ENCODE assay signal across 16 cellular contexts in the genomic region with DNA sequence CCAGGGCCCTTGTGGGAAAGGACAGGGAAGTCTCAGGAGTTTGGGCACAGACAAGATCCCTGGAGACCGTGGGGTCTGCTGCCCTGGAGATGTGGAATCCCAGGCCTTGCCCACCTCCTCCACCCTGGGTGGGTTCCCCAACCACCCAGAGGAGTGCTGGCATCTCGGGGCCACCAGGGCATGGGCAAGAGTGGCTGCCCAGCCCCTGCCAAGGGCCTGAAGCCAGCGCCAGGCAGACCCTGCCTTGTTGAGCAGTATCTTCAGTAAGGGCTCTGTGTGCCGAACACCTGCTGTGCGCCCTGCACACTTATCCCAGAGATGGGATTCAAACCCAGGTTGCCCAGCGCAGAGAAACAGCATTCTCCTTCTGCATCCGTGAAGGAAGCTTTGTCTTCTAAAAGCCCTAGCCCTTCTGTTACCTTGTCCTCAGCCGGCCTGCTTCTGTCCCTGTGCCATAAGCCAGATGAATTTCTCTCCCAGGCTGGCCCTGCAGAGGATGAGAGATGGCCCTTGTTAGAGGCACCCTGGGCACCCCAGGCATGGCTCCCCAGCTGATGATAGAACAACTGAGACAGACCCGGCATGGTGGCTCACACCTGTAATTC. TPM values are rescaled to one million over a fixed set of nuclear protein-coding genes. Genes with fewer than 3 reads are reported as not detected.
DNase-seq lines count a peak whose midpoint lies in the region; ATAC-seq, FAIRE-seq and TF ChIP-seq lines count a peak whose summit lies in the region.
"Had no signal": no experiment of that assay in that cellular context is flagged by ENCODE, and none has a peak within 500 bp of the region (broad histone marks: within the 10 kb centered on the region; RNA-seq: fewer than 3 reads in every experiment).

No MANE protein-coding gene starts in this region.

- peak overlapping the region; percentile 72 for H2AFZ ChIP-seq in K562 (ENCODE audit: low read depth, low read length)
- H2AFZ ChIP-seq: PC-9 had no signal

- H4K20me1 ChIP-seq in K562 (replicated peaks; ENCODE audit: control insufficient read depth, insufficient read depth, low read length), result no peaks in the 10 kb centered on the region

- no peak overlapping the region for H2BK15ac ChIP-seq in mesendoderm (replicated peaks; ENCODE audit: low read depth)

- H3K9ac ChIP-seq in K562 (ENCODE audit: insufficient read depth in 1 of 2, low read depth in 2 of 2, low read length in 2 of 2) (peak overlapping the region; percentile 73 to 86), mesendoderm (ENCODE audit: low read length) (peak overlapping the region; percentile 53)

- H3K56ac ChIP-seq in mesendoderm (ENCODE audit: low read length), result peak overlapping the region; percentile 62

- peak overlapping the region; percentile 18; the same call in 1 of the 2 replicates for H3K4me3 ChIP-seq in K562
- H3K4me3 ChIP-seq in mesendoderm (ENCODE audit: low read length), result no peak overlapping the region
- no peak overlapping the region for H3K4me3 ChIP-seq in thyroid gland (replicated peaks in 1 of 3)
- H3K4me3 ChIP-seq: PC-9 had no signal

- no peaks in the 10 kb centered on the region for H3K9me3 ChIP-seq in K562 (replicated peaks; ENCODE audit: control insufficient read depth, insufficient read depth, low read depth, low read length)
- H3K9me3 ChIP-seq in thyroid gland, result no peaks in the 10 kb centered on the region

- H3K9me1 ChIP-seq in K562 (ENCODE audit: control insufficient read depth, insufficient read depth, low read length), result no peaks in the 10 kb centered on the region

- peaks cover 8% of the 10 kb centered on the region; the same call in 1 of the 3 replicates for H3K79me2 ChIP-seq in K562 (ENCODE audit: control insufficient read depth, insufficient read depth, low read length)
- H3K79me2 ChIP-seq in mesendoderm (ENCODE audit: control insufficient read depth, insufficient read depth, low read length), result no peaks in the 10 kb centered on the region

- H2AK5ac ChIP-seq in mesendoderm (ENCODE audit: low read length), result peak overlapping the region; percentile 71

- no peak overlapping the region for H3K18ac ChIP-seq in mesendoderm (ENCODE audit: low read length)

- POLR2A ChIA-PET in K562 (lab: Yijun Ruan, JAX), result interaction anchor here (0.5 to 1.6 kb wide), 7 partner anchors 9 to 66 kb away, joined by 3 to 5 read pairs (median 3); no protein-coding TSS in a partner anchor

- H4K5ac ChIP-seq in mesendoderm (ENCODE audit: low read length), result no peak overlapping the region

- H2BK120ac ChIP-seq in mesendoderm (ENCODE audit: low read depth, low read length), result no peak overlapping the region

- H3K4me1 ChIP-seq in K562 (replicated peaks in 1 of 2; ENCODE audit: control insufficient read depth in 2 of 2, insufficient read depth in 2 of 2, low read length in 2 of 2) (peaks cover 67 to 79% of the 10 kb centered on the region in 2 experiments), mesendoderm (ENCODE audit: control insufficient read depth, low read depth, low read length) (peaks cover 9% of the 10 kb centered on the region), thyroid gland (peaks cover 0 to 20% of the 10 kb centered on the region in 2 donors)

- no peak for TF ChIP-seq RAD21 in K562 (CRISPR knock-in tag; conservative IDR thresholded peaks at IDR 0.05 in 1 of 2, IDR thresholded peaks at IDR 0.05 in 1 of 2)

- no peak overlapping the region for H3K23ac ChIP-seq in mesendoderm (ENCODE audit: low read length)

- H4K8ac ChIP-seq in mesendoderm (ENCODE audit: low read depth, low read length), result no peak overlapping the region

- ATAC-seq in Right ventricle myocardium inferior (no peak), K562 (peak; percentile 1; the same call in 2 of the 3 replicates)

- H3K4me2 ChIP-seq in K562 (ENCODE audit: insufficient read depth, low read length), result peak overlapping the region; percentile 68
- H3K4me2 ChIP-seq in mesendoderm (ENCODE audit: low read length), result no peak overlapping the region
- H3K4me2 ChIP-seq: PC-9 had no signal

- H3K27ac ChIP-seq in K562 (ENCODE audit: extremely low read depth, low read depth, low read length), result peak overlapping the region; percentile 94
- no peak overlapping the region for H3K27ac ChIP-seq in mesendoderm (ENCODE audit: low read depth, low read length)
- H3K27ac ChIP-seq in thyroid gland, result peak overlapping the region in 2 of 3 donors; percentile 5 to 33
- H3K27ac ChIP-seq: PC-9 had no signal

- H3K4ac ChIP-seq in mesendoderm (ENCODE audit: low read depth, low read length), result no peak overlapping the region

- no peaks in the 10 kb centered on the region for H3K36me3 ChIP-seq in K562 (ENCODE audit: control insufficient read depth, insufficient read depth, low read length)
- no peaks in the 10 kb centered on the region for H3K36me3 ChIP-seq in mesendoderm (ENCODE audit: control insufficient read depth, insufficient read depth, low read length)
- no peaks in the 10 kb centered on the region for H3K36me3 ChIP-seq in thyroid gland

- no TSS peak for BruUV-seq in K562 (replicated peaks; lab: Mats Ljungman, UMichigan)

- H2BK5ac ChIP-seq in mesendoderm (ENCODE audit: low read length), result peak overlapping the region; percentile 70

- H3K27me3 ChIP-seq in K562 (ENCODE audit: control insufficient read depth in 2 of 2, insufficient read depth in 2 of 2, low read length in 2 of 2) (no peaks in the 10 kb centered on the region), mesendoderm (ENCODE audit: insufficient read depth, low read length, poor library complexity) (no peaks in the 10 kb centered on the region), thyroid gland (no peaks in the 10 kb centered on the region)

- WGBS in K562 (ENCODE audit: insufficient coverage, low coverage, missing lambda C conversion rate), result 71% methylated on average over 9 of the region's 9 CpGs
- WGBS in mesendoderm (ENCODE audit: extremely low coverage, insufficient coverage, low lambda C conversion rate), result no CpG with 5 or more reads among the region's 9 CpGs
- 95% methylated on average over 3 to 9 of the region's 9 CpGs for WGBS in thyroid gland, 2 donors

- no peak for FAIRE-seq in K562 (lab: Jason Lieb, UNC)
- FAIRE-seq: urothelium cell line had no signal

- in situ Hi-C loops in K562 (cut with MboI), result no loop called here

- no peaks in the 10 kb centered on the region for H3K79me1 ChIP-seq in mesendoderm (ENCODE audit: low read length)

- DNase-seq in Right ventricle myocardium inferior (ENCODE audit: missing footprints) (peak; percentile 25), cardiac septum (ENCODE audit: low spot score) (no peak), K562 (ENCODE audit: extremely low read depth in 1 of 4, low spot score in 3 of 4) (no peak), mesendoderm (no peak), thyroid gland (no peak), mucosa of gallbladder (ENCODE audit: low spot score) (no peak), SW 1271 (lab: John Stamatoyannopoulos, UW) (no peak)
- no peak for DNase-seq in stimulated activated CD4-positive, alpha-beta T cell treated with anti-CD3 and anti-CD28 coated beads, Interleukin-4, amount 100 ng/mL, for 24 hours
- DNase-seq: caudate nucleus, DMS53, NCI-H1105 treated with DMSO at 0.1 percent for 48 hours, PC-9 had no signal

- TF ChIP-seq POLR2A in K562 (conservative IDR thresholded peaks at IDR 0.05) (no peak), thyroid gland (IDR thresholded peaks at IDR 0.05) (no peak)

- no peak for TF ChIP-seq EP300 in K562 (IDR thresholded peaks at IDR 0.05; ENCODE audit: low read length)

- CTCF ChIA-PET in K562 (lab: Yijun Ruan, JAX; ENCODE audit: low intra/inter-chr PET ratio), result interaction anchor here (1.0 kb wide), 1 partner anchor 10 kb away, joined by 3 read pairs; no protein-coding TSS in a partner anchor

- TF ChIP-seq CTCF in K562 (IDR thresholded peaks at IDR 0.05 in 2 of 3, conservative IDR thresholded peaks at IDR 0.05 in 1 of 3; ENCODE audit: insufficient read depth in 2 of 3, low read depth in 1 of 3, low read length in 3 of 3) (no peak), thyroid gland (IDR thresholded peaks at IDR 0.05) (no peak)

- intact Hi-C loops in Right ventricle myocardium inferior (cut with DNase I), result no loop called here
- intact Hi-C loops in cardiac septum (cut with DNase I), result no loop called here
- intact Hi-C loops in K562 (cut with micrococcal nuclease), result no loop called here
- intact Hi-C loops in thyroid gland (cut with DNase I), result no loop called here

RNA-seq across cellular contexts. Expression of gene TMEM235, which starts 32.4 kb away (rescaled TPM):
- total RNA-seq in Right ventricle myocardium inferior, result not detected
- not detected for total RNA-seq in cardiac septum
- not detected in 2 replicates for total RNA-seq in K562 (2011; cell fraction: chromatin; rRNA removed; ENCODE audit: low replicate concordance)
- 0.17 TPM in 1 of 2 replicates, not detected in the other for total RNA-seq in K562 (2011; cell fraction: nucleolus; rRNA removed)
- total RNA-seq in K562 (2011; cell fraction: nucleoplasm; rRNA removed), result not detected in 2 replicates
- not detected in 2 replicates for total RNA-seq in K562 (2014; rRNA removed)
- total RNA-seq in K562 (2014; rRNA removed; fragmentation: Illumina TruSeq; extraction: Trizol), result not detected in 2 replicates
- not detected in 2 replicates for total RNA-seq in K562 (2015; rRNA removed; fragmentation: Illumina TruSeq; extraction: Trizol)
- not detected in 2 replicates for total RNA-seq in K562 (2021)
- not detected in 2 replicates for polyA plus RNA-seq in K562 (2011; rRNA removed)
- not detected in 2 replicates for polyA plus RNA-seq in K562 (2011; cell fraction: cytosol; rRNA removed)
- not detected in 2 replicates for polyA plus RNA-seq in K562 (2011; cell fraction: nucleus; rRNA removed)
- not detected in 2 replicates for polyA plus RNA-seq in K562 (2012)
- polyA plus RNA-seq in K562 (2014; fragmentation: Illumina TruSeq; extraction: Trizol), result not detected in 2 replicates
- not detected for polyA plus RNA-seq in K562 (2014; fragmentation: Nextera tagmentation; extraction: Ambion mirVana)
- polyA plus RNA-seq in K562 (2014; rRNA removed), result not detected in 2 replicates
- polyA minus RNA-seq in K562 (2011; rRNA and poly(A)+ RNA removed), result not detected in 2 replicates
- polyA minus RNA-seq in K562 (2011; cell fraction: cytosol; rRNA and poly(A)+ RNA removed), result not detected in 2 replicates
- not detected in 2 replicates for polyA minus RNA-seq in K562 (2011; cell fraction: nucleus; rRNA and poly(A)+ RNA removed)
- not detected for polyA plus RNA-seq in mesendoderm (2013, experiment 1 of 2)
- polyA plus RNA-seq in mesendoderm (2013, experiment 2 of 2), result not detected
- total RNA-seq in thyroid gland, result not detected
- total RNA-seq in mucosa of gallbladder, result not detected
- total RNA-seq: activated CD8-positive, alpha-beta T cell treated with anti-CD3 and anti-CD28 coated beads, Interleukin-2, amount 10 ng/mL, durations not matched to agents 7 days and 5 days; left colon; osteocyte; PC-9 had no signal

RNA-seq across cellular contexts. Expression of gene BIRC5, which starts 49.8 kb away (rescaled TPM):
- total RNA-seq in Right ventricle myocardium inferior, result 1.2 TPM
- 0.38 TPM for total RNA-seq in cardiac septum
- 88.6 and 104 TPM in 2 replicates for total RNA-seq in K562 (2011; cell fraction: chromatin; rRNA removed; ENCODE audit: low replicate concordance)
- 92.8 and 99.1 TPM in 2 replicates for total RNA-seq in K562 (2011; cell fraction: nucleolus; rRNA removed)
- total RNA-seq in K562 (2011; cell fraction: nucleoplasm; rRNA removed), result 114 and 121 TPM in 2 replicates
- 114 and 140 TPM in 2 replicates for total RNA-seq in K562 (2014; rRNA removed)
- total RNA-seq in K562 (2014; rRNA removed; fragmentation: Illumina TruSeq; extraction: Trizol), result 79.1 and 79.9 TPM in 2 replicates
- total RNA-seq in K562 (2015; rRNA removed; fragmentation: Illumina TruSeq; extraction: Trizol), result 101 and 106 TPM in 2 replicates
- 101 and 104 TPM in 2 replicates for total RNA-seq in K562 (2021)
- polyA plus RNA-seq in K562 (2011; rRNA removed), result 61.4 and 64.4 TPM in 2 replicates
- 55.7 and 67.4 TPM in 2 replicates for polyA plus RNA-seq in K562 (2011; cell fraction: cytosol; rRNA removed)
- polyA plus RNA-seq in K562 (2011; cell fraction: nucleus; rRNA removed), result 37.3 and 40.7 TPM in 2 replicates
- 67.7 and 78.4 TPM in 2 replicates for polyA plus RNA-seq in K562 (2012)
- 74.6 and 88.8 TPM in 2 replicates for polyA plus RNA-seq in K562 (2014; fragmentation: Illumina TruSeq; extraction: Trizol)
- 100 to 1,000 TPM in 1 of 2 experiments, 10 to 100 TPM in 1; 98.2 to 107 TPM for polyA plus RNA-seq in K562 (2014; fragmentation: Nextera tagmentation; extraction: Ambion mirVana)
- 127 and 155 TPM in 2 replicates for polyA plus RNA-seq in K562 (2014; rRNA removed)
- polyA minus RNA-seq in K562 (2011; rRNA and poly(A)+ RNA removed), result 83.8 and 87.5 TPM in 2 replicates
- 34.3 and 38.4 TPM in 2 replicates for polyA minus RNA-seq in K562 (2011; cell fraction: cytosol; rRNA and poly(A)+ RNA removed)
- polyA minus RNA-seq in K562 (2011; cell fraction: nucleus; rRNA and poly(A)+ RNA removed), result 36.9 and 58.9 TPM in 2 replicates
- 69.7 TPM for polyA plus RNA-seq in mesendoderm (2013, experiment 1 of 2)
- 68.0 TPM for polyA plus RNA-seq in mesendoderm (2013, experiment 2 of 2)
- under 1 TPM in 3 of 4 donors, not detected in 1; 0.11 to 0.83 (median 0.13) TPM for total RNA-seq in thyroid gland
- total RNA-seq in mucosa of gallbladder, result 2.7 TPM

Comparison
In these comparisons a context has a peak if more than half of its experiments do, and no peak if none do; other contexts are left out.
1. RNA of gene BIRC5, which starts 49.8 kb away (total RNA-seq): 79.1 to 140 TPM in K562; 2.7 TPM in mucosa of gallbladder (single experiment), 1.2 TPM in Right ventricle myocardium inferior (single experiment), 0.38 TPM in cardiac septum (single experiment) and 0.11 to 0.83 TPM in thyroid gland; every median in the first group is over 10 times any median in the second.